8 cellular contexts compared by ENCODE assay signal in genomic region chr4:186144596-186145569, GRCh38. TPM values are rescaled to one million over a fixed set of nuclear protein-coding genes. Genes with fewer than 3 reads are reported as not detected.
DNase-seq lines count a peak whose midpoint lies in the region; ATAC-seq and TF ChIP-seq lines count a peak whose summit lies in the region.

No MANE protein-coding gene starts in this region.

- peak overlapping the region; percentile 53 for H3K4me3 ChIP-seq in AG04450 (ENCODE audit: low read depth, low read length)
- peak overlapping the region; percentile 56 to 68 for H3K4me3 ChIP-seq in testis

- intact Hi-C loops in testis (cut with DNase I; ENCODE audit: low total_unique reads): no loop called here

- H3K36me3 ChIP-seq in testis (ENCODE audit: low read depth, missing control alignments): no peaks in the 10 kb centered on the region

- H3K27me3 ChIP-seq in AG04450 (ENCODE audit: control insufficient read depth, insufficient read depth, low read length): peaks cover 8% of the 10 kb centered on the region
- H3K27me3 ChIP-seq in testis: no peaks in the 10 kb centered on the region

- no peak for TF ChIP-seq CTCF in AG04450 (IDR thresholded peaks at IDR 0.05; ENCODE audit: low read depth, low read length)
- TF ChIP-seq CTCF in testis (IDR thresholded peaks at IDR 0.05): no peak

- POLR2A ChIA-PET in AG04450 (lab: Yijun Ruan, JAX): no interaction called here

- H3K9me3 ChIP-seq in AG04450 (ENCODE audit: control insufficient read depth, insufficient read depth, low read length) (no peaks in the 10 kb centered on the region), testis (no peaks in the 10 kb centered on the region)

- CTCF ChIA-PET in AG04450 (lab: Charles Lee): interaction anchor here (1.9 kb wide), 1 partner anchor 7 kb away, joined by 7 read pairs; no protein-coding TSS in a partner anchor

- H3K4me1 ChIP-seq in testis: peaks cover 7% of the 10 kb centered on the region

- H3K27ac ChIP-seq in AG04450 (ENCODE audit: low read depth, low read length): peak overlapping the region; percentile 21
- peak overlapping the region; percentile 79 to 80 for H3K27ac ChIP-seq in testis

- no peak for TF ChIP-seq POLR2A in testis (IDR thresholded peaks at IDR 0.05)

- DNase-seq in AG04450 (ENCODE audit: low read depth, low spot score) (no peak), UCSD-AML1 (lab: John Stamatoyannopoulos, UW; ENCODE audit: unreplicated experiment) (peak; percentile 14), epidermal melanocyte (ENCODE audit: insufficient read length, low spot score) (peak; percentile 31), midbrain (lab: John Stamatoyannopoulos, UW) (peak; percentile 53), testis (peak; percentile 50)

- WGBS in testis, 2 donors: 0 to 1% methylated on average over 8 to 72 of the region's 108 CpGs

- ATAC-seq in GM18867 (IDR thresholded peaks at IDR 0.05; ENCODE audit: unreplicated experiment) (peak; percentile 46), HG03135 (IDR thresholded peaks at IDR 0.05; ENCODE audit: unreplicated experiment) (peak; percentile 37), GM18858 (IDR thresholded peaks at IDR 0.05; ENCODE audit: unreplicated experiment) (no peak)

RNA-seq across cellular contexts. Expression of gene FAM149A, which starts 40.4 kb away (rescaled TPM):
- 0.07 and 0.20 TPM in 2 replicates for polyA plus RNA-seq in AG04450 (2011; rRNA removed)
- polyA minus RNA-seq in AG04450 (2011; rRNA and poly(A)+ RNA removed): 0.14 TPM in 1 of 2 replicates, not detected in the other
- 10 to 100 TPM; 11.3 to 14.9 TPM for total RNA-seq in testis
- polyA plus RNA-seq in testis (ENCODE audit: insufficient read depth, low read depth, low replicate concordance): 13.8 TPM

RNA-seq across cellular contexts. Expression of gene CYP4V2, which starts 46.5 kb away (rescaled TPM):
- polyA plus RNA-seq in AG04450 (2011; rRNA removed) (3.7 and 4.8 TPM in 2 replicates), testis (ENCODE audit: insufficient read depth, low read depth, low replicate concordance) (11.4 TPM)
- polyA minus RNA-seq in AG04450 (2011; rRNA and poly(A)+ RNA removed): 1.6 and 2.3 TPM in 2 replicates
- total RNA-seq in testis: 10 to 100 TPM; 34.9 to 50.5 TPM

Comparison
In these comparisons a context has a peak if more than half of its experiments do, and no peak if none do; other contexts are left out.
1. RNA of gene FAM149A, which starts 40.4 kb away (polyA plus RNA-seq): 13.8 TPM in testis (single experiment); 0.07 to 0.20 TPM in AG04450; every median in the first group is over 10 times any median in the second.